8 cellular contexts compared by ENCODE assay signal in the genomic region with DNA sequence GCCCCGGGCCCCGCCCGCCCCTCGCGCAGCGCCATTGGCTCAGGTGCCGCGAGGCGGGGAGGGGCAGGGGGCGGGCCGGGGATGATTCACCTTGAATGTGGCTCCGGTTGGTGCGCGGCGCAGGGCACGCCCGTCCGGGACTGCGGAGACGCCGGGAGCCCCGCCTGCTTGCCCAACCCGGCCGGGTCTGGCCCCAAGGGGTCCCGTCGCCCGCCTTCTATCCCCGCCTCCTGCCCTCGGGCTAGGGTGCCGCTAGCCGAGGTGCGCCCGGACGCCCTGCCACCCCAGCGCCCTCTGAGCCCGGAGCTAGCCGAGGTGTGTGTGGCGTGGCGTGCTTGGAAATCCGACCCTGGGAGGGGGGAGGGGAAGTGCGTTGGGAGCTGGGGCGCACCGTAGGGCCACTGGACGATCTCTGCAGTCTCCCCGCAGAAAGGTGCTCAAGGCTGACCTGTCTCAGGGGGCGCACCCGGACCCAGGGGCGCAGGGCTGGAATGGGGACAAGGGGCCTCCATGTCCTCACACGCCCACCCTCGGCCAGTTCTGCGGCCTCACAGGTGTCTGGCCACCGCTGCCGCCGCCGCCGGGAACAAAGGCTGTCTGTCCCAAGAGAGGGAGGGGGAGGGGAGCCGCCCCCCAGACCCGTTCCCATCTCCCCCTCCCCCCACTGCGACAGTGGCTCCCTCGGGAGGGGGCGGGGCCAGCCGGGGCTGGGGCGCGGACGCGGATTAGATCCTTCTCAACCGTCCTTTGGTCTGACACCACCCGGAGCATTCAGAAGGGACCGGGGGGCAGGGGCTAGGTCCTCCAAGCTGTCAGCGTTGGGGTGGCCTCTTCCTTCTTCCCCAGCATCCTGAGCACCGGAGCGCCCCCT.
DNase-seq lines count a peak whose midpoint lies in the region; ATAC-seq and TF ChIP-seq lines count a peak whose summit lies in the region.

No MANE protein-coding gene starts in this region.

- peaks cover 100% of the 10 kb centered on the region for H3K27me3 ChIP-seq in cardiac muscle cell
- H3K27me3 ChIP-seq in lower lobe of right lung (ENCODE audit: low read depth): peaks cover 97% of the 10 kb centered on the region

- H3K4me3 ChIP-seq in cardiac muscle cell: peak overlapping the region; percentile 20
- peak overlapping the region; percentile 18 for H3K4me3 ChIP-seq in astrocyte of the cerebellum (ENCODE audit: low read depth, low read length)
- peak overlapping the region; percentile 58 for H3K4me3 ChIP-seq in lower lobe of right lung

- H3K4me3 Mint-ChIP-seq in T-helper 2 cell treated with Interferon-gamma antibody and Interleukin-4, amounts not matched to agents 5 μg/mL and 100 μg/mL, for 36 hours: peak overlapping the region; percentile 82

- intact Hi-C loops in Right ventricle myocardium inferior (cut with DNase I) (no loop called here), lower lobe of right lung (cut with DNase I) (no loop called here)

- TF ChIP-seq CTCF in cardiac muscle cell (IDR thresholded peaks at IDR 0.05; ENCODE audit: low read depth, low read length): no peak
- no peak for TF ChIP-seq CTCF in astrocyte of the cerebellum (IDR thresholded peaks at IDR 0.05; ENCODE audit: low read depth, low read length, missing control alignments)
- no peak for TF ChIP-seq CTCF in lower lobe of right lung (IDR thresholded peaks at IDR 0.05)

- H3K27ac ChIP-seq in cardiac muscle cell (no peak overlapping the region), lower lobe of right lung (peak overlapping the region; percentile 64)

- H3K27ac Mint-ChIP-seq in T-helper 2 cell treated with Interferon-gamma antibody and Interleukin-4, amounts not matched to agents 5 μg/mL and 100 μg/mL, for 36 hours: no peak overlapping the region

- H3K9me3 Mint-ChIP-seq in T-helper 2 cell treated with Interferon-gamma antibody and Interleukin-4, amounts not matched to agents 5 μg/mL and 100 μg/mL, for 36 hours: no peaks in the 10 kb centered on the region

- H3K4me1 ChIP-seq in cardiac muscle cell (ENCODE audit: low read depth) (peaks cover 4% of the 10 kb centered on the region), lower lobe of right lung (peaks cover 70% of the 10 kb centered on the region)

- no peaks in the 10 kb centered on the region for H3K36me3 ChIP-seq in cardiac muscle cell
- H3K36me3 ChIP-seq in lower lobe of right lung: no peaks in the 10 kb centered on the region

- in situ Hi-C loops in astrocyte of the cerebellum (cut with HindIII; ENCODE audit: low sequenced_read_pairs): no loop called here

- no peaks in the 10 kb centered on the region for H3K36me3 Mint-ChIP-seq in T-helper 2 cell treated with Interferon-gamma antibody and Interleukin-4, amounts not matched to agents 5 μg/mL and 100 μg/mL, for 36 hours (ENCODE audit: low read depth)

- H3K4me1 Mint-ChIP-seq in T-helper 2 cell treated with Interferon-gamma antibody and Interleukin-4, amounts not matched to agents 5 μg/mL and 100 μg/mL, for 36 hours (ENCODE audit: low read depth): peaks cover 22% of the 10 kb centered on the region

- no peak for ATAC-seq in Right ventricle myocardium inferior
- ATAC-seq in lower lobe of right lung: peak; percentile 92 to 94

- no peaks in the 10 kb centered on the region for H3K9me3 ChIP-seq in cardiac muscle cell (ENCODE audit: low read depth)
- no peaks in the 10 kb centered on the region for H3K9me3 ChIP-seq in lower lobe of right lung

- H3K27me3 Mint-ChIP-seq in T-helper 2 cell treated with Interferon-gamma antibody and Interleukin-4, amounts not matched to agents 5 μg/mL and 100 μg/mL, for 36 hours (ENCODE audit: low read depth): peaks cover 73% of the 10 kb centered on the region

- DNase-seq in cardiac muscle cell (ENCODE audit: low read depth in 1 of 2, low spot score in 1 of 2) (peak in 1 of 2 donors; percentile 47), Right ventricle myocardium inferior (ENCODE audit: missing footprints) (no peak), NCI-H1105 treated with DMSO at 0.1 percent for 48 hours (lab: John Stamatoyannopoulos, UW) (peak; percentile 86), astrocyte of the cerebellum (ENCODE audit: low read depth) (no peak), lower lobe of right lung (peak; percentile 92), dermis blood vessel endothelial cell (no peak)
- DNase-seq in T-helper 2 cell treated with Interferon-gamma antibody and Interleukin-4, amounts not matched to agents 5 μg/mL and 100 μg/mL, for 36 hours (ENCODE audit: low spot score): peak; percentile 68
- peak; percentile 66 for DNase-seq in stimulated activated CD8-positive, alpha-beta memory T cell treated with anti-CD3 and anti-CD28 coated beads, Interleukin-12 subunit alpha, Interleukin-12 subunit beta, amount 100 ng/mL, for 4 hours (ENCODE audit: low read depth)

Comparison
In these comparisons a context has a peak if more than half of its experiments do, and no peak if none do; other contexts are left out.
1. DNase-seq: peak in NCI-H1105 treated with DMSO at 0.1 percent for 48 hours (single experiment), T-helper 2 cell treated with Interferon-gamma antibody and Interleukin-4, amounts not matched to agents 5 μg/mL and 100 μg/mL, for 36 hours (single experiment), lower lobe of right lung (single experiment) and stimulated activated CD8-positive, alpha-beta memory T cell treated with anti-CD3 and anti-CD28 coated beads, Interleukin-12 subunit alpha, Interleukin-12 subunit beta, amount 100 ng/mL, for 4 hours (single experiment); none in Right ventricle myocardium inferior (single experiment), astrocyte of the cerebellum (single experiment) and dermis blood vessel endothelial cell (single experiment).
2. Peak in every context shown above with its lines, with median percentiles within 50 percentile points of each other: H3K4me3 ChIP-seq.